In the genomic region with DNA sequence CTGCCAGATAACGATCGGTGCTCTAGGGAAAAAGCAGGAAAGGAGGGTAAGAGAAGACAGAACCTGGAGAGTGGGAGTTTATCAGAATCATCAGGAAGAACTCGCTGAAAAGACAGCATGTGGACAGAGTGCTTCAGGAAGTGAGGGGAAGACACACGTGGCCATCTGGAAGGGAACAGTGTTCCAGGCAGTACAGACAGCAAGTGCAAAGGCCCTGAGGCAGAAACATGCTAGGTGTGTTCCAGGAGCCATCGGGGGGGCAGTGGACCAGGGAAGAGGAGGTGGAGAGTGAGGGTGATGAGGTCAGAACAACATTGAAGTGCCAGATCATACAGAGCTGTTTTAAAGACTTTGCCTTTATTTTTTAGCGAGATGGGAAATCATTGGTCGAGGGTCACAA, we compare ENCODE assay signal across 1 cellular context.
TF ChIP-seq lines count a peak whose summit lies in the region.

No MANE protein-coding gene starts in this region.

TF ChIP-seq in SK-N-SH treated with all-trans-retinoic acid at 6 μM for 48 hours, 23 proteins besides CTCF, POLR2A, EP300 and RAD21 (continued from another document):
- TF ChIP-seq BACH2 (CRISPR knock-in tag; IDR thresholded peaks at IDR 0.05; ENCODE audit: borderline replicate concordance) (no peak), ZNF70 (CRISPR knock-in tag; IDR thresholded peaks at IDR 0.05) (no peak), ISL1 (CRISPR knock-in tag; IDR thresholded peaks at IDR 0.05) (no peak)
- TF ChIP-seq, protein P1, sequence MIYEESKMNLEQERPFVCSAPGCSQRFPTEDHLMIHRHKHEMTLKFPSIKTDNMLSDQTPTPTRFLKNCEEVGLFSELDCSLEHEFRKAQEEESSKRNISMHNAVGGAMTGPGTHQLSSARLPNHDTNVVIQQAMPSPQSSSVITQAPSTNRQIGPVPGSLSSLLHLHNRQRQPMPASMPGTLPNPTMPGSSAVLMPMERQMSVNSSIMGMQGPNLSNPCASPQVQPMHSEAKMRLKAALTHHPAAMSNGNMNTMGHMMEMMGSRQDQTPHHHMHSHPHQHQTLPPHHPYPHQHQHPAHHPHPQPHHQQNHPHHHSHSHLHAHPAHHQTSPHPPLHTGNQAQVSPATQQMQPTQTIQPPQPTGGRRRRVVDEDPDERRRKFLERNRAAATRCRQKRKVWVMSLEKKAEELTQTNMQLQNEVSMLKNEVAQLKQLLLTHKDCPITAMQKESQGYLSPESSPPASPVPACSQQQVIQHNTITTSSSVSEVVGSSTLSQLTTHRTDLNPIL (CRISPR knock-in tag; IDR thresholded peaks at IDR 0.05; ENCODE audit: low read depth) = no peak
- TF ChIP-seq, protein P2, sequence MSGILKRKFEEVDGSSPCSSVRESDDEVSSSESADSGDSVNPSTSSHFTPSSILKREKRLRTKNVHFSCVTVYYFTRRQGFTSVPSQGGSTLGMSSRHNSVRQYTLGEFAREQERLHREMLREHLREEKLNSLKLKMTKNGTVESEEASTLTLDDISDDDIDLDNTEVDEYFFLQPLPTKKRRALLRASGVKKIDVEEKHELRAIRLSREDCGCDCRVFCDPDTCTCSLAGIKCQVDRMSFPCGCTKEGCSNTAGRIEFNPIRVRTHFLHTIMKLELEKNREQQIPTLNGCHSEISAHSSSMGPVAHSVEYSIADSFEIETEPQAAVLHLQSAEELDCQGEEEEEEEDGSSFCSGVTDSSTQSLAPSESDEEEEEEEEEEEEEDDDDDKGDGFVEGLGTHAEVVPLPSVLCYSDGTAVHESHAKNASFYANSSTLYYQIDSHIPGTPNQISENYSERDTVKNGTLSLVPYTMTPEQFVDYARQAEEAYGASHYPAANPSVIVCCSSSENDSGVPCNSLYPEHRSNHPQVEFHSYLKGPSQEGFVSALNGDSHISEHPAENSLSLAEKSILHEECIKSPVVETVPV (CRISPR knock-in tag; IDR thresholded peaks at IDR 0.05) = no peak
TF ChIP-seq in SK-N-SH treated with all-trans-retinoic acid at 6 μM for 48 hours: peak in this region for 0.
